In the genomic region with DNA sequence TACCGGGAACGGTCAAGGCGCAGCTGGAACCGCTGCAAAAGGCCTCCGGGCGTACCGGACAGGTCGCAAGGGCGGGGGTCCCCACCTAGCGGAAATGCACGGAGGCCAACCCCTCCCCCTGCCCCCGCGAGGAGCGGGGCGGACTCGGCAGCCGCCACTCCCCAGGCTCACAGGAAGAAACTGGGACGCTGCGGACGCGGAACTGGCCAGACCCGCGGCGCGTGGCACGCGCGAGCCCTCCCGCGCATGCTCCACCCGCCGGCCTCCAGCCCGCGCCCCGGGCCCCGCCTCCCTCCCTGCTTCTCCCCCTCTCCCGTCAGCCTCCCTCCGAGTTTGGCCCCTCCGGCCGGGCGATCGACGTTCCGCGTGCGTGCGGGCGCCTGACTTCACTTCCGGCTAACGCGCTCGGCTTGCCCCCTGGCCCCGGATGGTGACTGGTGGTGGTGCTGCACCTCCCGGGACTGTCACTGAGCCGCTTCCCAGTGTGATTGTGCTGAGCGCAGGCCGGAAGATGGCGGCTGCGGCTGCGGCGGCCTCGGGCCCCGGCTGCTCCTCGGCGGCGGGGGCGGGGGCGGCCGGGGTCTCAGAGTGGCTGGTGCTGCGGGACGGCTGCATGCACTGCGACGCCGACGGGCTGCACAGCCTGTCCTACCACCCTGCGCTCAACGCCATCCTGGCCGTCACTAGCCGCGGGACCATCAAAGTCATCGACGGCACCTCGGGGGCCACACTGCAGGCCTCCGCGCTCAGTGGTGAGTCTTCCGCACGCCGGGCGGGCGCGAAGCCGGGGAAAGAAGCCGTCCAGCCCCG, we compare ENCODE assay signal across 8 cellular contexts. TPM values are rescaled to one million over a fixed set of nuclear protein-coding genes. Genes with fewer than 3 reads are reported as not detected.
DNase-seq lines count a peak whose midpoint lies in the region; ATAC-seq and TF ChIP-seq lines count a peak whose summit lies in the region.

A gene with protein sequence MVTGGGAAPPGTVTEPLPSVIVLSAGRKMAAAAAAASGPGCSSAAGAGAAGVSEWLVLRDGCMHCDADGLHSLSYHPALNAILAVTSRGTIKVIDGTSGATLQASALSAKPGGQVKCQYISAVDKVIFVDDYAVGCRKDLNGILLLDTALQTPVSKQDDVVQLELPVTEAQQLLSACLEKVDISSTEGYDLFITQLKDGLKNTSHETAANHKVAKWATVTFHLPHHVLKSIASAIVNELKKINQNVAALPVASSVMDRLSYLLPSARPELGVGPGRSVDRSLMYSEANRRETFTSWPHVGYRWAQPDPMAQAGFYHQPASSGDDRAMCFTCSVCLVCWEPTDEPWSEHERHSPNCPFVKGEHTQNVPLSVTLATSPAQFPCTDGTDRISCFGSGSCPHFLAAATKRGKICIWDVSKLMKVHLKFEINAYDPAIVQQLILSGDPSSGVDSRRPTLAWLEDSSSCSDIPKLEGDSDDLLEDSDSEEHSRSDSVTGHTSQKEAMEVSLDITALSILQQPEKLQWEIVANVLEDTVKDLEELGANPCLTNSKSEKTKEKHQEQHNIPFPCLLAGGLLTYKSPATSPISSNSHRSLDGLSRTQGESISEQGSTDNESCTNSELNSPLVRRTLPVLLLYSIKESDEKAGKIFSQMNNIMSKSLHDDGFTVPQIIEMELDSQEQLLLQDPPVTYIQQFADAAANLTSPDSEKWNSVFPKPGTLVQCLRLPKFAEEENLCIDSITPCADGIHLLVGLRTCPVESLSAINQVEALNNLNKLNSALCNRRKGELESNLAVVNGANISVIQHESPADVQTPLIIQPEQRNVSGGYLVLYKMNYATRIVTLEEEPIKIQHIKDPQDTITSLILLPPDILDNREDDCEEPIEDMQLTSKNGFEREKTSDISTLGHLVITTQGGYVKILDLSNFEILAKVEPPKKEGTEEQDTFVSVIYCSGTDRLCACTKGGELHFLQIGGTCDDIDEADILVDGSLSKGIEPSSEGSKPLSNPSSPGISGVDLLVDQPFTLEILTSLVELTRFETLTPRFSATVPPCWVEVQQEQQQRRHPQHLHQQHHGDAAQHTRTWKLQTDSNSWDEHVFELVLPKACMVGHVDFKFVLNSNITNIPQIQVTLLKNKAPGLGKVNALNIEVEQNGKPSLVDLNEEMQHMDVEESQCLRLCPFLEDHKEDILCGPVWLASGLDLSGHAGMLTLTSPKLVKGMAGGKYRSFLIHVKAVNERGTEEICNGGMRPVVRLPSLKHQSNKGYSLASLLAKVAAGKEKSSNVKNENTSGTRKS (N-terminal part only) (plus strand): TSS at position 289 of the 810 bp plus-strand sequence. CDS start 139 bp downstream, at position 428.

- peaks cover 9% of the 10 kb centered on the region for H3K36me3 Mint-ChIP-seq in activated naive CD8-positive, alpha-beta T cell

- no peak for TF ChIP-seq CTCF in GM12864 (IDR thresholded peaks at IDR 0.05; ENCODE audit: low read depth, low read length, missing control alignments)
- TF ChIP-seq CTCF in omental fat pad (IDR thresholded peaks at IDR 0.05): no peak

- ATAC-seq in HG02678 (IDR thresholded peaks at IDR 0.05; ENCODE audit: unreplicated experiment) (peak; percentile 89), omental fat pad (ENCODE audit: low FRiP score) (peak; percentile 97)

- DNase-seq in GM12864 (ENCODE audit: low read depth) (peak; percentile 90), NCI-H1105 treated with DMSO at 0.1 percent for 48 hours (lab: John Stamatoyannopoulos, UW) (peak; percentile 88), SKM-1 treated with dmso at 0.1 percent for 144 hours (lab: John Stamatoyannopoulos, UW; ENCODE audit: unreplicated experiment) (peak; percentile 96), glomerular visceral epithelial cell (ENCODE audit: extremely low spot score) (peak; percentile 96), omental fat pad (ENCODE audit: low spot score) (peak; percentile 67)

- H3K4me3 Mint-ChIP-seq in activated naive CD8-positive, alpha-beta T cell: peak within 1 kb of the TSS; percentile 97

- peak within 1 kb of the TSS; percentile 86 for H3K27ac ChIP-seq in temporal lobe (ENCODE audit: low read depth, low read length)

- no peaks in the 10 kb centered on the region for H3K27me3 Mint-ChIP-seq in activated naive CD8-positive, alpha-beta T cell

- no peaks in the 10 kb centered on the region for H3K9me3 Mint-ChIP-seq in activated naive CD8-positive, alpha-beta T cell (ENCODE audit: low read depth)

- H3K4me1 Mint-ChIP-seq in activated naive CD8-positive, alpha-beta T cell (ENCODE audit: low read depth): peaks cover 34% of the 10 kb centered on the region

- H3K4me3 ChIP-seq in GM12864 (ENCODE audit: low read depth, low read length): peak within 1 kb of the TSS; percentile 79

- H3K27ac Mint-ChIP-seq in activated naive CD8-positive, alpha-beta T cell: peak within 1 kb of the TSS; percentile 93

RNA-seq across cellular contexts. Expression of the gene that starts here (rescaled TPM):
- total RNA-seq in omental fat pad (100 to 1,000 TPM; 118 to 226 (median 151) TPM), temporal lobe (193 TPM)

Comparison
In these comparisons a context has a peak if more than half of its experiments do, and no peak if none do; other contexts are left out.
1. Peak in every context shown above with its lines: DNase-seq, ATAC-seq, H3K4me3 ChIP-seq and H3K27ac ChIP-seq.